Comparison of ENCODE assay signal across 4 cellular contexts in genomic region chr16:72808754-72809153, GRCh38.
"Had no signal": no experiment of that assay in that cellular context is flagged by ENCODE, and none has a peak within 500 bp of the region (broad histone marks: within the 10 kb centered on the region; RNA-seq: fewer than 3 reads in every experiment).

No MANE protein-coding gene starts in this region.

- H3K4me3 ChIP-seq: GM23338 had no signal

- H3K4me2 ChIP-seq: GM23338 had no signal

- H3K27ac Mint-ChIP-seq: GM23338, H9 had no signal

- H2AFZ ChIP-seq: GM23338 had no signal

- ATAC-seq: GM23338 had no signal

- H3K9me3 Mint-ChIP-seq: GM23338, H9 had no signal

- H3K4me3 Mint-ChIP-seq: GM23338, H9 had no signal

- DNase-seq: H9, HCEC 1CT, IMR-90 had no signal
